22 cellular contexts compared by ENCODE assay signal in the genomic region with DNA sequence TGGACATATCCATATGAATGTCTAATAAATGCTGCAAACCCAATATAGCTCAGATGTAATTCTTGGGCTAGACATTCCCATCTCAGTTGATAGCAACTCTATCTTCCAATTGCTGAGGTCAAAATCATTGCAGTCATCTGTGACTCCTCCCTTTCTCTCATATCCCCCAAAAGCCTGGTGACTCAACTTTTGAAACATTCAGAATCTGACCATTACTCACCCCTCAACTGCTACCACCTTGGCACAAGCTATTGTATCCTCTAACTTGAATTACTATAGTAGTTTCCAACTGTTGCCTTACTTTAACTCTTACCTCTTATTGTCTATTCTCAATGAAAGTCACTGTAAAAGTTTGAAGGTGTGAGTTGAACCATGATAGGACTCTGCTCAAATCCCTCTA.
DNase-seq lines count a peak whose midpoint lies in the region; ATAC-seq and TF ChIP-seq lines count a peak whose summit lies in the region.
"Had no signal": no experiment of that assay in that cellular context is flagged by ENCODE, and none has a peak within 500 bp of the region (broad histone marks: within the 10 kb centered on the region; RNA-seq: fewer than 3 reads in every experiment).

No MANE protein-coding gene starts in this region.

- no peaks in the 10 kb centered on the region for H3K9me3 Mint-ChIP-seq in HFFc6
- H3K9me3 Mint-ChIP-seq: activated naive CD4-positive, alpha-beta T cell treated with anti-CD3 and anti-CD28 coated beads for 36 hours; CD4-positive, CD25-positive, alpha-beta regulatory T cell; H9 had no signal

- no peak overlapping the region for H3K27ac Mint-ChIP-seq in HFFc6
- H3K27ac Mint-ChIP-seq: activated naive CD4-positive, alpha-beta T cell treated with anti-CD3 and anti-CD28 coated beads for 36 hours; CD4-positive, CD25-positive, alpha-beta regulatory T cell; H9; IgD-negative memory B cell; T-helper 17 cell had no signal

- no peaks in the 10 kb centered on the region for H3K36me3 Mint-ChIP-seq in HFFc6 (ENCODE audit: low read depth)
- H3K36me3 Mint-ChIP-seq: CD4-positive, CD25-positive, alpha-beta regulatory T cell; IgD-negative memory B cell had no signal

- H3K4me1 Mint-ChIP-seq in HFFc6 (ENCODE audit: low read depth) = no peaks in the 10 kb centered on the region
- H3K4me1 Mint-ChIP-seq: CD4-positive, CD25-positive, alpha-beta regulatory T cell; IgD-negative memory B cell; T-helper 17 cell had no signal

- TF ChIP-seq CTCF in HFFc6 (IDR thresholded peaks at IDR 0.05) = no peak

- H3K27me3 Mint-ChIP-seq in HFFc6 (ENCODE audit: insufficient read depth) = no peaks in the 10 kb centered on the region
- H3K27me3 Mint-ChIP-seq: CD4-positive, CD25-positive, alpha-beta regulatory T cell; T-helper 17 cell had no signal

- DNase-seq in HFFc6 (peak; percentile 50), amniotic epithelial cell (ENCODE audit: low read depth) (peak; percentile 41), fibroblast of peridontal ligament (ENCODE audit: extremely low read depth) (peak; percentile 80)
- DNase-seq: activated CD4-positive, alpha-beta T cell treated with anti-CD3 and anti-CD28 coated beads for 4 hours; activated naive CD4-positive, alpha-beta T cell treated with anti-CD3 and anti-CD28 coated beads for 36 hours; activated T-cell treated with anti-CD3 and anti-CD28 coated beads for 4 hours; CD4-positive, CD25-positive, alpha-beta regulatory T cell; H9; heart left ventricle; kidney; midbrain; NCI-H1048; NCI-H82; sigmoid colon; stimulated activated CD4-positive, alpha-beta T cell treated with anti-CD3 and anti-CD28 coated beads, Interleukin-4, amount 100 ng/mL, for 4 hours; T-helper 17 cell; thyroid gland had no signal

- ATAC-seq in GM19023 (IDR thresholded peaks at IDR 0.05; ENCODE audit: unreplicated experiment) (no peak), HG02870 (IDR thresholded peaks at IDR 0.05; ENCODE audit: unreplicated experiment) (no peak), HG03159 (IDR thresholded peaks at IDR 0.05; ENCODE audit: unreplicated experiment) (no peak), GM21576 (IDR thresholded peaks at IDR 0.05; ENCODE audit: unreplicated experiment) (no peak)
- ATAC-seq: heart left ventricle, T-helper 17 cell had no signal

- no peak overlapping the region for H3K4me3 Mint-ChIP-seq in HFFc6
- H3K4me3 Mint-ChIP-seq: activated naive CD4-positive, alpha-beta T cell treated with anti-CD3 and anti-CD28 coated beads for 36 hours; CD4-positive, CD25-positive, alpha-beta regulatory T cell; H9; IgD-negative memory B cell; T-helper 17 cell had no signal
